10 cellular contexts compared by ENCODE assay signal in the genomic region with DNA sequence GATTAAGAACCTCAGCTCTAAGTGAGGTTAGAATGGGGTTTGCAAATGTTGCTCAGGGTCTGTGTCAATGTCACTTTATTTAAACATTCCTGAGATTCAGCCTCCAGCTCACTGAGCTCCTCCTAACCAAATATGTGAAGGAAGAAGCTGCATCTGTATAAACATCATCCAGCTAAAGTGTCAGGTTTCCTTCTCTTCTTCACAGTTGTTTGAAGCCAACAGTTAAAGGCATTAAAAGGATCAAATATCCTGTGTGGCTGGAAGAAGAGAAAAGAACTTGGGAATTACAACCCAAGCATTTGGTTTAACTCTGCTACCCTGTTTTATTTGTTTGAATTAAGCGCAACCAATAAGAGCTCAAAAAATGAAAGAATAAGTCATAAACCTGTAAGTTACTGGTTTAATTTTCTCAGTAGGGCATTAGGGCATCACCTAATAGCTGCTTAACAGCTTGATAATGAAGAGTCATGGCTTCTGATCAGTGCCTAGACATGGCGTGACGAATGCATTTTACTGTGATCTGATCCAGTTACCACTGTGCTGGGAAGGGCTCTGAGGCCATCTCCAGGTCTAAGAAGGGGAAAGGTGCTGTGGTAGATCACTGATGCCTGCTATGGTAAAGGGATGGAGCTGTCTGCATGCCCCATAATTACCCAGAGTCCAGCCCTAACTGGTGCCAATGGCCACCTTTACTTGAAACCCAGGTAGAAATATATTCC.
A peak's percentile ranks its signal among the peaks of the same experiment; 100 is the strongest.
DNase-seq lines count a peak whose midpoint lies in the region; ATAC-seq and TF ChIP-seq lines count a peak whose summit lies in the region.
"Had no signal": no experiment of that assay in that cellular context is flagged by ENCODE, and none has a peak within 500 bp of the region (broad histone marks: within the 10 kb centered on the region; RNA-seq: fewer than 3 reads in every experiment).

No MANE protein-coding gene starts in this region.

- TF ChIP-seq CTCF in Panc1 (IDR thresholded peaks at IDR 0.05) (no peak), foreskin fibroblast (IDR thresholded peaks at IDR 0.05; ENCODE audit: low read depth, low read length) (no peak)

- POLR2A ChIA-PET in Panc1 (lab: Charles Lee) = no interaction called here

- H3K4me3 ChIP-seq in Panc1 (ENCODE audit: low read depth in 2 of 2, low read length in 2 of 2) = no peak overlapping the region
- H3K4me3 ChIP-seq in foreskin fibroblast (ENCODE audit: low read depth in 1 of 2, low read length in 2 of 2) = no peak overlapping the region
- H3K4me3 ChIP-seq: pancreas, upper lobe of right lung had no signal

- no peaks in the 10 kb centered on the region for H3K9me3 ChIP-seq in Panc1 (ENCODE audit: control insufficient read depth, insufficient read depth, low read depth, low read length)
- H3K9me3 ChIP-seq: pancreas, upper lobe of right lung had no signal

- BruUV-seq in Panc1 (replicated peaks; lab: Mats Ljungman, UMichigan) = no TSS peak

- CTCF ChIA-PET in Panc1 (lab: Charles Lee) = interaction anchor here (1.0 kb wide), 1 partner anchor 107 kb away, joined by 5 read pairs; no protein-coding TSS in a partner anchor

- peaks cover 10% of the 10 kb centered on the region; the same call in 1 of the 2 replicates for H3K4me1 ChIP-seq in Panc1 (ENCODE audit: control insufficient read depth, insufficient read depth, low read length)

- in situ Hi-C loops in Panc1 (cut with HindIII; ENCODE audit: low pct_unique_long_range_greater_than_20kb, low sequenced_read_pairs) = no loop called here

- no peaks in the 10 kb centered on the region for H3K36me3 ChIP-seq in Panc1 (ENCODE audit: control insufficient read depth, insufficient read depth, low read length)
- H3K36me3 ChIP-seq: pancreas, upper lobe of right lung had no signal

- no peak for ATAC-seq in Panc1
- ATAC-seq: pancreas, upper lobe of right lung had no signal

- peak overlapping the region; percentile 0; the same call in 1 of the 2 replicates for H3K27ac ChIP-seq in Panc1 (ENCODE audit: low read length)
- H3K27ac ChIP-seq: pancreas, upper lobe of right lung had no signal

- intact Hi-C loops in Panc1 (cut with micrococcal nuclease; ENCODE audit: unreplicated experiment) = no loop called here

- DNase-seq in NCI-H345 (lab: John Stamatoyannopoulos, UW) (peak; percentile 10), NCI-H345 treated with DMSO at 0.1 percent for 48 hours (lab: John Stamatoyannopoulos, UW; ENCODE audit: unreplicated experiment) (no peak), Panc1 (ENCODE audit: low read depth, low spot score) (no peak), foreskin fibroblast (peak; percentile 35 to 62), smooth muscle cell of the brain vasculature (ENCODE audit: low read depth, low spot score) (peak; percentile 62), HuH-7 (ENCODE audit: low spot score) (no peak), NOMO-1 treated with DMSO at 0.1 percent for 48 hours (lab: John Stamatoyannopoulos, UW; ENCODE audit: unreplicated experiment) (no peak)
- DNase-seq in activated naive CD4-positive, alpha-beta T cell treated with anti-CD3 and anti-CD28 coated beads, Interleukin-2, amount 50 U/mL, for 16 hours = no peak
- DNase-seq: pancreas, upper lobe of right lung had no signal

- no peaks in the 10 kb centered on the region for H3K27me3 ChIP-seq in Panc1 (ENCODE audit: control insufficient read depth, insufficient read depth, low read length)
- H3K27me3 ChIP-seq: pancreas, upper lobe of right lung had no signal

Comparison
In these comparisons a context has a peak if more than half of its experiments do, and no peak if none do; other contexts are left out.
1. DNase-seq: peak in NCI-H345 (single experiment), foreskin fibroblast (2 of 2) and smooth muscle cell of the brain vasculature (single experiment); none in NCI-H345 treated with DMSO at 0.1 percent for 48 hours (single experiment), Panc1 (single experiment), activated naive CD4-positive, alpha-beta T cell treated with anti-CD3 and anti-CD28 coated beads, Interleukin-2, amount 50 U/mL, for 16 hours (single experiment), HuH-7 (single experiment) and NOMO-1 treated with DMSO at 0.1 percent for 48 hours (single experiment).